11 cellular contexts compared by ENCODE assay signal in genomic region chr17:45298546-45299285, GRCh38. TPM values are rescaled to one million over a fixed set of nuclear protein-coding genes. Genes with fewer than 3 reads are reported as not detected.
A peak's percentile ranks its signal among the peaks of the same experiment; 100 is the strongest.
DNase-seq lines count a peak whose midpoint lies in the region; ATAC-seq and TF ChIP-seq lines count a peak whose summit lies in the region.
"Had no signal": no experiment of that assay in that cellular context is flagged by ENCODE, and none has a peak within 500 bp of the region (broad histone marks: within the 10 kb centered on the region; RNA-seq: fewer than 3 reads in every experiment).

No MANE protein-coding gene starts in this region.

- H3K9me3 Mint-ChIP-seq in activated naive CD4-positive, alpha-beta T cell treated with anti-CD3 and anti-CD28 coated beads, Interleukin-2, amount 50 U/mL, for 24 hours = no peaks in the 10 kb centered on the region
- H3K9me3 Mint-ChIP-seq in activated naive CD4-positive, alpha-beta T cell treated with anti-CD3 and anti-CD28 coated beads, Interleukin-2, amount 10 ng/mL, durations not matched to agents 7 days and 5 days = no peaks in the 10 kb centered on the region
- H3K9me3 Mint-ChIP-seq in type B pancreatic cell = peaks cover 4% of the 10 kb centered on the region

- H3K4me1 Mint-ChIP-seq in activated naive CD4-positive, alpha-beta T cell treated with anti-CD3 and anti-CD28 coated beads, Interleukin-2, amount 50 U/mL, for 24 hours = peaks cover 86% of the 10 kb centered on the region
- peaks cover 85% of the 10 kb centered on the region for H3K4me1 Mint-ChIP-seq in activated naive CD4-positive, alpha-beta T cell treated with anti-CD3 and anti-CD28 coated beads, Interleukin-2, amount 10 ng/mL, durations not matched to agents 7 days and 5 days
- H3K4me1 Mint-ChIP-seq in type B pancreatic cell (ENCODE audit: unreplicated experiment) = peaks cover 40% of the 10 kb centered on the region

- peaks cover 5% of the 10 kb centered on the region for H3K36me3 ChIP-seq in WERI-Rb-1

- DNase-seq in activated naive CD4-positive, alpha-beta T cell treated with anti-CD3 and anti-CD28 coated beads, Interleukin-2, amount 10 ng/mL, durations not matched to agents 7 days and 5 days = no peak
- peak; percentile 68 for DNase-seq in WERI-Rb-1
- peak; percentile 69 for DNase-seq in kidney tubule cell (ENCODE audit: low spot score)
- no peak for DNase-seq in type B pancreatic cell (ENCODE audit: extremely low spot score, unreplicated experiment)
- DNase-seq in A172 (ENCODE audit: low spot score) = no peak
- DNase-seq: activated gamma-delta T cell had no signal

- H3K4me3 Mint-ChIP-seq in activated naive CD4-positive, alpha-beta T cell treated with anti-CD3 and anti-CD28 coated beads, Interleukin-2, amount 50 U/mL, for 24 hours = peak overlapping the region; percentile 12
- no peak overlapping the region for H3K4me3 Mint-ChIP-seq in activated naive CD4-positive, alpha-beta T cell treated with anti-CD3 and anti-CD28 coated beads, Interleukin-2, amount 10 ng/mL, durations not matched to agents 7 days and 5 days
- no peak overlapping the region for H3K4me3 Mint-ChIP-seq in type B pancreatic cell

- no peak overlapping the region for H3K4me3 ChIP-seq in WERI-Rb-1 (ENCODE audit: low read depth, low read length)

- no peaks in the 10 kb centered on the region for H3K27me3 Mint-ChIP-seq in activated naive CD4-positive, alpha-beta T cell treated with anti-CD3 and anti-CD28 coated beads, Interleukin-2, amount 50 U/mL, for 24 hours
- no peaks in the 10 kb centered on the region for H3K27me3 Mint-ChIP-seq in activated naive CD4-positive, alpha-beta T cell treated with anti-CD3 and anti-CD28 coated beads, Interleukin-2, amount 10 ng/mL, durations not matched to agents 7 days and 5 days
- H3K27me3 Mint-ChIP-seq in type B pancreatic cell = no peaks in the 10 kb centered on the region

- H3K27ac ChIP-seq in WERI-Rb-1 = peak overlapping the region; percentile 75

- H3K9me3 ChIP-seq in WERI-Rb-1 (ENCODE audit: severe bottlenecking) = no peaks in the 10 kb centered on the region

- peak overlapping the region; percentile 69 for H3K27ac Mint-ChIP-seq in activated naive CD4-positive, alpha-beta T cell treated with anti-CD3 and anti-CD28 coated beads, Interleukin-2, amount 50 U/mL, for 24 hours
- H3K27ac Mint-ChIP-seq in activated naive CD4-positive, alpha-beta T cell treated with anti-CD3 and anti-CD28 coated beads, Interleukin-2, amount 10 ng/mL, durations not matched to agents 7 days and 5 days = no peak overlapping the region
- H3K27ac Mint-ChIP-seq in type B pancreatic cell = peak overlapping the region; percentile 79

- TF ChIP-seq CTCF in WERI-Rb-1 (IDR thresholded peaks at IDR 0.05; ENCODE audit: low read depth, low read length) = no peak
- TF ChIP-seq CTCF in type B pancreatic cell (conservative IDR thresholded peaks at IDR 0.05) = no peak

- no peak for ATAC-seq in HG02970 (IDR thresholded peaks at IDR 0.05; ENCODE audit: low FRiP score, unreplicated experiment)
- no peak for ATAC-seq in GM21528 (IDR thresholded peaks at IDR 0.05; ENCODE audit: low FRiP score, unreplicated experiment)
- ATAC-seq: esophagus mucosa had no signal

- no peaks in the 10 kb centered on the region for H3K27me3 ChIP-seq in WERI-Rb-1 (ENCODE audit: insufficient read depth, low read depth, severe bottlenecking)

- peaks cover 3% of the 10 kb centered on the region for H3K36me3 Mint-ChIP-seq in activated naive CD4-positive, alpha-beta T cell treated with anti-CD3 and anti-CD28 coated beads, Interleukin-2, amount 50 U/mL, for 24 hours
- peaks cover 24% of the 10 kb centered on the region for H3K36me3 Mint-ChIP-seq in activated naive CD4-positive, alpha-beta T cell treated with anti-CD3 and anti-CD28 coated beads, Interleukin-2, amount 10 ng/mL, durations not matched to agents 7 days and 5 days
- peaks cover 13% of the 10 kb centered on the region for H3K36me3 Mint-ChIP-seq in type B pancreatic cell

- CTCF ChIA-PET in activated naive CD4-positive, alpha-beta T cell treated with anti-CD3 and anti-CD28 coated beads, Interleukin-2, amount 10 ng/mL, durations not matched to agents 7 days and 5 days (lab: Charles Lee) = interaction anchor here (1.1 kb wide), 1 partner anchor 21 kb away, joined by 3 read pairs; no protein-coding TSS in a partner anchor

RNA-seq across cellular contexts. Expression of gene MAP3K14, which starts 18.1 kb away (rescaled TPM):
- 10.4 and 11.2 TPM in 2 replicates for total RNA-seq in type B pancreatic cell (ENCODE audit: low replicate concordance)
- 24.8 and 35.5 TPM in 2 replicates for total RNA-seq in A172 (2014; rRNA removed; shearing (Covaris generic))

RNA-seq across cellular contexts. Expression of gene SPATA32, which starts 36.8 kb away (rescaled TPM):
- not detected in 2 replicates for total RNA-seq in type B pancreatic cell (ENCODE audit: low replicate concordance)
- total RNA-seq in A172 (2014; rRNA removed; shearing (Covaris generic)) = not detected in 2 replicates
- total RNA-seq: mucosa of gallbladder had no signal

Comparison
In these comparisons a context has a peak if more than half of its experiments do, and no peak if none do; other contexts are left out.
1. DNase-seq: peak in WERI-Rb-1 (single experiment) and kidney tubule cell (single experiment); none in activated naive CD4-positive, alpha-beta T cell treated with anti-CD3 and anti-CD28 coated beads, Interleukin-2, amount 10 ng/mL, durations not matched to agents 7 days and 5 days (single experiment), type B pancreatic cell (single experiment) and A172 (single experiment).